Comparison of ENCODE assay signal across 1 cellular context in the genomic region with DNA sequence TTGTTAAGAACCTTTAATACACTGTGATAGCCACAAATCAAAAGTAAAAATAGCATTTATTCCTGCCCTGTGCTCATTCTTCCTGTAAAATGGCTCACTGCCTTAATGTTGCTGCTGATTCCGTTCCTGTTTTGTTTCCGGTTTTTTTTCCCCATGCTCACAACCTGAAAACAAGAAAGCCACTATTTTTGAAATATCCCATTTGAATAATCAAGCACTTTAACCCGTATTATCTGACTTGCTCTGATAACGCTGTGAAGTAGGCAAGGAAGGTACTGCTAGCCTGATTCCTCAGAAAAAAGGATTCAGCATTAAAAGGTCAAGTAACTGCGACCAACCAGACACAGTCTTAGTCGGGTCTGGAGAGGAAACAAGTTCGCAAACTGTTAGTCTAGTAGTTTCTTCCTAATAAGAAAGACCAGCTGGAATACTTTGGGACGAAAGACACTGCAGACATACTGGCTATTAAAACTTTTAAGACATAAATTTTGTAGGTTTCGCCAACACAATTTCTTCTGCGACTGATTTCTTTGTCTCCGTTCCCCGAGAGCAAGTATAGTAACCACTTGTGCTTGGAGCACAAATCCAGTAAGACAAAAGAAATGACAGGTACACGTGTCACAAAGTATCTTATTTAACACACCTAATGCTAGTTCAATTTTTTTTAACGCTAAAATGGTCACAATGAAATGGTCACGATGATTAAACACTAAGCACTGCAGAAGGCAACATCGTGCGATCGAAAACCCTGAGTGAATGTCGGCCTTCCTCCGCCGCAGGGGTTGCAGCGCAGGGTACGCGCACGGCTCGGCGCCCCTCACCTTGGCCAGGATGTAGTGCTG.
TF ChIP-seq lines count a peak whose summit lies in the region.

No MANE protein-coding gene starts in this region.

TF ChIP-seq in K562, 482 proteins besides CTCF, POLR2A, EP300 and RAD21 (continued from another document):
- TF ChIP-seq, protein P1, sequence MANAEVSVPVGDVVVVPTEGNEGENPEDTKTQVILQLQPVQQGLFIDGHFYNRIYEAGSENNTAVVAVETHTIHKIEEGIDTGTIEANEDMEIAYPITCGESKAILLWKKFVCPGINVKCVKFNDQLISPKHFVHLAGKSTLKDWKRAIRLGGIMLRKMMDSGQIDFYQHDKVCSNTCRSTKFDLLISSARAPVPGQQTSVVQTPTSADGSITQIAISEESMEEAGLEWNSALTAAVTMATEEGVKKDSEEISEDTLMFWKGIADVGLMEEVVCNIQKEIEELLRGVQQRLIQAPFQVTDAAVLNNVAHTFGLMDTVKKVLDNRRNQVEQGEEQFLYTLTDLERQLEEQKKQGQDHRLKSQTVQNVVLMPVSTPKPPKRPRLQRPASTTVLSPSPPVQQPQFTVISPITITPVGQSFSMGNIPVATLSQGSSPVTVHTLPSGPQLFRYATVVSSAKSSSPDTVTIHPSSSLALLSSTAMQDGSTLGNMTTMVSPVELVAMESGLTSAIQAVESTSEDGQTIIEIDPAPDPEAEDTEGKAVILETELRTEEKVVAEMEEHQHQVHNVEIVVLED (CRISPR knock-in tag; IDR thresholded peaks at IDR 0.05) = no peak
- TF ChIP-seq ZNF133 (CRISPR knock-in tag; IDR thresholded peaks at IDR 0.05) = no peak
- peak; percentile 10; the same call in 1 of the 2 replicates for TF ChIP-seq LCOR (CRISPR knock-in tag; IDR thresholded peaks at IDR 0.05)
- TF ChIP-seq HMG20A (CRISPR knock-in tag; conservative IDR thresholded peaks at IDR 0.05) = no peak
- TF ChIP-seq, protein P2, sequence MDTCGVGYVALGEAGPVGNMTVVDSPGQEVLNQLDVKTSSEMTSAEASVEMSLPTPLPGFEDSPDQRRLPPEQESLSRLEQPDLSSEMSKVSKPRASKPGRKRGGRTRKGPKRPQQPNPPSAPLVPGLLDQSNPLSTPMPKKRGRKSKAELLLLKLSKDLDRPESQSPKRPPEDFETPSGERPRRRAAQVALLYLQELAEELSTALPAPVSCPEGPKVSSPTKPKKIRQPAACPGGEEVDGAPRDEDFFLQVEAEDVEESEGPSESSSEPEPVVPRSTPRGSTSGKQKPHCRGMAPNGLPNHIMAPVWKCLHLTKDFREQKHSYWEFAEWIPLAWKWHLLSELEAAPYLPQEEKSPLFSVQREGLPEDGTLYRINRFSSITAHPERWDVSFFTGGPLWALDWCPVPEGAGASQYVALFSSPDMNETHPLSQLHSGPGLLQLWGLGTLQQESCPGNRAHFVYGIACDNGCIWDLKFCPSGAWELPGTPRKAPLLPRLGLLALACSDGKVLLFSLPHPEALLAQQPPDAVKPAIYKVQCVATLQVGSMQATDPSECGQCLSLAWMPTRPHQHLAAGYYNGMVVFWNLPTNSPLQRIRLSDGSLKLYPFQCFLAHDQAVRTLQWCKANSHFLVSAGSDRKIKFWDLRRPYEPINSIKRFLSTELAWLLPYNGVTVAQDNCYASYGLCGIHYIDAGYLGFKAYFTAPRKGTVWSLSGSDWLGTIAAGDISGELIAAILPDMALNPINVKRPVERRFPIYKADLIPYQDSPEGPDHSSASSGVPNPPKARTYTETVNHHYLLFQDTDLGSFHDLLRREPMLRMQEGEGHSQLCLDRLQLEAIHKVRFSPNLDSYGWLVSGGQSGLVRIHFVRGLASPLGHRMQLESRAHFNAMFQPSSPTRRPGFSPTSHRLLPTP (IDR thresholded peaks at IDR 0.05; ENCODE audit: borderline replicate concordance, extremely low read depth, insufficient read length) = no peak
- TF ChIP-seq, protein P3, sequence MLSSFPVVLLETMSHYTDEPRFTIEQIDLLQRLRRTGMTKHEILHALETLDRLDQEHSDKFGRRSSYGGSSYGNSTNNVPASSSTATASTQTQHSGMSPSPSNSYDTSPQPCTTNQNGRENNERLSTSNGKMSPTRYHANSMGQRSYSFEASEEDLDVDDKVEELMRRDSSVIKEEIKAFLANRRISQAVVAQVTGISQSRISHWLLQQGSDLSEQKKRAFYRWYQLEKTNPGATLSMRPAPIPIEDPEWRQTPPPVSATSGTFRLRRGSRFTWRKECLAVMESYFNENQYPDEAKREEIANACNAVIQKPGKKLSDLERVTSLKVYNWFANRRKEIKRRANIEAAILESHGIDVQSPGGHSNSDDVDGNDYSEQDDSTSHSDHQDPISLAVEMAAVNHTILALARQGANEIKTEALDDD (IDR thresholded peaks at IDR 0.05) = peak; percentile 25; the same call in 1 of the 2 replicates
- 0 out of 2 replicates have a peak, but pooled peaks have one; percentile 8 for TF ChIP-seq ELF2 (CRISPR knock-in tag; IDR thresholded peaks at IDR 0.05)
- TF ChIP-seq L3MBTL2 (IDR thresholded peaks at IDR 0.05) = no peak
- TF ChIP-seq SNIP1 (IDR thresholded peaks at IDR 0.05; ENCODE audit: low read depth) = no peak
- TF ChIP-seq, protein P4, sequence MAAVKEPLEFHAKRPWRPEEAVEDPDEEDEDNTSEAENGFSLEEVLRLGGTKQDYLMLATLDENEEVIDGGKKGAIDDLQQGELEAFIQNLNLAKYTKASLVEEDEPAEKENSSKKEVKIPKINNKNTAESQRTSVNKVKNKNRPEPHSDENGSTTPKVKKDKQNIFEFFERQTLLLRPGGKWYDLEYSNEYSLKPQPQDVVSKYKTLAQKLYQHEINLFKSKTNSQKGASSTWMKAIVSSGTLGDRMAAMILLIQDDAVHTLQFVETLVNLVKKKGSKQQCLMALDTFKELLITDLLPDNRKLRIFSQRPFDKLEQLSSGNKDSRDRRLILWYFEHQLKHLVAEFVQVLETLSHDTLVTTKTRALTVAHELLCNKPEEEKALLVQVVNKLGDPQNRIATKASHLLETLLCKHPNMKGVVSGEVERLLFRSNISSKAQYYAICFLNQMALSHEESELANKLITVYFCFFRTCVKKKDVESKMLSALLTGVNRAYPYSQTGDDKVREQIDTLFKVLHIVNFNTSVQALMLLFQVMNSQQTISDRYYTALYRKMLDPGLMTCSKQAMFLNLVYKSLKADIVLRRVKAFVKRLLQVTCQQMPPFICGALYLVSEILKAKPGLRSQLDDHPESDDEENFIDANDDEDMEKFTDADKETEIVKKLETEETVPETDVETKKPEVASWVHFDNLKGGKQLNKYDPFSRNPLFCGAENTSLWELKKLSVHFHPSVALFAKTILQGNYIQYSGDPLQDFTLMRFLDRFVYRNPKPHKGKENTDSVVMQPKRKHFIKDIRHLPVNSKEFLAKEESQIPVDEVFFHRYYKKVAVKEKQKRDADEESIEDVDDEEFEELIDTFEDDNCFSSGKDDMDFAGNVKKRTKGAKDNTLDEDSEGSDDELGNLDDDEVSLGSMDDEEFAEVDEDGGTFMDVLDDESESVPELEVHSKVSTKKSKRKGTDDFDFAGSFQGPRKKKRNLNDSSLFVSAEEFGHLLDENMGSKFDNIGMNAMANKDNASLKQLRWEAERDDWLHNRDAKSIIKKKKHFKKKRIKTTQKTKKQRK (IDR thresholded peaks at IDR 0.05; ENCODE audit: borderline replicate concordance, low read depth, low read length) = no peak
- TF ChIP-seq, protein P5, sequence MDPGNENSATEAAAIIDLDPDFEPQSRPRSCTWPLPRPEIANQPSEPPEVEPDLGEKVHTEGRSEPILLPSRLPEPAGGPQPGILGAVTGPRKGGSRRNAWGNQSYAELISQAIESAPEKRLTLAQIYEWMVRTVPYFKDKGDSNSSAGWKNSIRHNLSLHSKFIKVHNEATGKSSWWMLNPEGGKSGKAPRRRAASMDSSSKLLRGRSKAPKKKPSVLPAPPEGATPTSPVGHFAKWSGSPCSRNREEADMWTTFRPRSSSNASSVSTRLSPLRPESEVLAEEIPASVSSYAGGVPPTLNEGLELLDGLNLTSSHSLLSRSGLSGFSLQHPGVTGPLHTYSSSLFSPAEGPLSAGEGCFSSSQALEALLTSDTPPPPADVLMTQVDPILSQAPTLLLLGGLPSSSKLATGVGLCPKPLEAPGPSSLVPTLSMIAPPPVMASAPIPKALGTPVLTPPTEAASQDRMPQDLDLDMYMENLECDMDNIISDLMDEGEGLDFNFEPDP (CRISPR knock-in tag; IDR thresholded peaks at IDR 0.05) = 0 out of 2 replicates have a peak, but pooled peaks have one; percentile 10
- TF ChIP-seq C11orf30 (IDR thresholded peaks at IDR 0.05; ENCODE audit: low read depth) = peak; percentile 12; the same call in 1 of the 2 replicates
- TF ChIP-seq ELF4 (CRISPR knock-in tag; IDR thresholded peaks at IDR 0.05) = no peak
- TF ChIP-seq HDGF (IDR thresholded peaks at IDR 0.05) = 0 out of 2 replicates have a peak, but pooled peaks have one; percentile 38
